In the genomic region with DNA sequence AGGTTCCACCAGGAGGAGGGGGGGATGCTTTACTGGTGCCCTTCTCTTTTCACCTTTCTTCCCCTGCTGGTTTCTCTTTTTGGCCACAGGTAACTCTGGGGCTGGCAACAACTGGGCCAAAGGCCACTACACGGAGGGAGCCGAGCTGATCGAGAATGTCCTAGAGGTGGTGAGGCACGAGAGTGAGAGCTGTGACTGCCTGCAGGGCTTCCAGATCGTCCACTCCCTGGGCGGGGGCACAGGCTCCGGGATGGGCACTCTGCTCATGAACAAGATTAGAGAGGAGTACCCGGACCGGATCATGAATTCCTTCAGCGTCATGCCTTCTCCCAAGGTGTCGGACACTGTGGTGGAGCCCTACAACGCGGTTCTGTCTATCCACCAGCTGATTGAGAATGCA, we compare ENCODE assay signal across 19 cellular contexts. TPM values are rescaled to one million over a fixed set of nuclear protein-coding genes. Genes with fewer than 3 reads are reported as not detected.
DNase-seq lines count a peak whose midpoint lies in the region; ATAC-seq and TF ChIP-seq lines count a peak whose summit lies in the region.
"Had no signal": no experiment of that assay in that cellular context is flagged by ENCODE, and none has a peak within 500 bp of the region (broad histone marks: within the 10 kb centered on the region; RNA-seq: fewer than 3 reads in every experiment).

No MANE protein-coding gene starts in this region.

- H3K4me1 ChIP-seq in right cardiac atrium (ENCODE audit: control insufficient read depth, insufficient read depth, low read length), result no peaks in the 10 kb centered on the region
- peaks cover 0 to 13% (median 0%) of the 10 kb centered on the region in 4 donors for H3K4me1 ChIP-seq in right lobe of liver

- H3K36me3 ChIP-seq in right lobe of liver, result peaks cover 0 to 38% (median 6%) of the 10 kb centered on the region in 4 donors

- ATAC-seq in right cardiac atrium, result peak; percentile 8 to 28
- no peak for ATAC-seq in Right ventricle myocardium inferior
- ATAC-seq in right lobe of liver, result peak in 3 of 4 donors; percentile 36 to 58 (median 39)
- no peak for ATAC-seq in GM19035 (IDR thresholded peaks at IDR 0.05; ENCODE audit: unreplicated experiment)
- ATAC-seq: A549, Panc1 had no signal

- WGBS in right cardiac atrium, result 93% methylated on average over 13 of the region's 13 CpGs
- WGBS in right lobe of liver (ENCODE audit: insufficient coverage, low coverage, low lambda C conversion rate, missing lambda C conversion rate), result no CpG with 5 or more reads among the region's 13 CpGs

- H3K27me3 Mint-ChIP-seq in MCF 10A (ENCODE audit: insufficient read depth, unreplicated experiment), result no peaks in the 10 kb centered on the region
- H3K27me3 Mint-ChIP-seq: CD4-positive, CD25-positive, alpha-beta regulatory T cell had no signal

- DNase-seq in right cardiac atrium, result no peak
- no peak for DNase-seq in Right ventricle myocardium inferior (ENCODE audit: missing footprints)
- no peak for DNase-seq in RWPE1 (ENCODE audit: low spot score)
- DNase-seq in right lobe of liver, result peak in 1 of 3 donors; percentile 42
- peak; percentile 33 for DNase-seq in ureter (ENCODE audit: low spot score)
- no peak for DNase-seq in MCF 10A (ENCODE audit: unreplicated experiment)
- DNase-seq: CD4-positive, CD25-positive, alpha-beta regulatory T cell; DMS79; KBM-7; NCI-H1694; NCI-H2081 treated with DMSO at 0.1 percent for 48 hours; NCI-H2171 treated with DMSO at 0.1 percent for 48 hours; NCI-H524 treated with DMSO at 0.1 percent for 48 hours; NCI-H82; Right ventricle myocardium superior had no signal

- H3K4me3 ChIP-seq in right cardiac atrium (ENCODE audit: low read length) (no peak overlapping the region), right lobe of liver (no peak overlapping the region)
- H3K4me3 ChIP-seq: A549 had no signal

- intact Hi-C loops in right cardiac atrium (cut with DNase I) (no loop called here), Right ventricle myocardium inferior (cut with DNase I) (no loop called here), right lobe of liver (cut with DNase I) (no loop called here), MCF 10A (cut with micrococcal nuclease) (no loop called here)

- H3K9me3 ChIP-seq in right cardiac atrium (ENCODE audit: control insufficient read depth, low read length) (no peaks in the 10 kb centered on the region), right lobe of liver (no peaks in the 10 kb centered on the region)
- H3K9me3 ChIP-seq: A549 had no signal

- CTCF ChIA-PET in RWPE1 (lab: Yijun Ruan, JAX), result interaction anchor here (0.5 to 0.6 kb wide), 2 partner anchors 164 to 1580 kb away, joined by 3 to 5 read pairs; no protein-coding TSS in a partner anchor
- CTCF ChIA-PET in MCF 10A (lab: Yijun Ruan, JAX), result interaction anchor here (0.6 to 1.1 kb wide), 4 partner anchors 9 to 452 kb away, joined by 3 to 4 read pairs (median 3); no protein-coding TSS in a partner anchor

- no peak overlapping the region for H3K27ac Mint-ChIP-seq in MCF 10A (ENCODE audit: low read depth, unreplicated experiment)

- no peak overlapping the region for H3K27ac ChIP-seq in right cardiac atrium (ENCODE audit: low read length)
- H3K27ac ChIP-seq in RWPE1, result peak overlapping the region; percentile 20
- H3K27ac ChIP-seq in right lobe of liver, result no peak overlapping the region
- H3K27ac ChIP-seq: A549 had no signal

- POLR2A ChIA-PET in RWPE1 (lab: Yijun Ruan, JAX; ENCODE audit: low non-redundant PET), result interaction anchor here (0.6 kb wide), 1 partner anchor 44 kb away, joined by 3 read pairs; no protein-coding TSS in a partner anchor
- POLR2A ChIA-PET in MCF 10A (lab: Yijun Ruan, JAX), result interaction anchor here (0.6 to 0.9 kb wide), 5 partner anchors 8 to 126 kb away, joined by 3 to 6 read pairs (median 3); a partner anchor contains a TSS

- TF ChIP-seq CTCF in RWPE1 (conservative IDR thresholded peaks at IDR 0.05; ENCODE audit: low read depth), result no peak
- no peak for TF ChIP-seq CTCF in right lobe of liver (IDR thresholded peaks at IDR 0.05)
- no peak for TF ChIP-seq CTCF in MCF 10A (IDR thresholded peaks at IDR 0.05; ENCODE audit: unreplicated experiment)

- peaks cover 63% of the 10 kb centered on the region for H3K36me3 Mint-ChIP-seq in MCF 10A (ENCODE audit: insufficient read depth, unreplicated experiment)

- TF ChIP-seq POLR2A in right lobe of liver (IDR thresholded peaks at IDR 0.05), result no peak

- H3K27me3 ChIP-seq in right cardiac atrium (ENCODE audit: control insufficient read depth, insufficient read depth), result no peaks in the 10 kb centered on the region
- H3K27me3 ChIP-seq in right lobe of liver, result no peaks in the 10 kb centered on the region

- H3K9me3 Mint-ChIP-seq in MCF 10A (ENCODE audit: unreplicated experiment), result no peaks in the 10 kb centered on the region
- H3K9me3 Mint-ChIP-seq: CD4-positive, CD25-positive, alpha-beta regulatory T cell had no signal

- no peak overlapping the region for H3K4me3 Mint-ChIP-seq in MCF 10A (ENCODE audit: unreplicated experiment)
- H3K4me3 Mint-ChIP-seq: CD4-positive, CD25-positive, alpha-beta regulatory T cell had no signal

- H3K4me1 Mint-ChIP-seq in MCF 10A (ENCODE audit: insufficient read depth, unreplicated experiment), result peaks cover 30% of the 10 kb centered on the region

- no TSS peak for BruUV-seq in MCF 10A (replicated peaks; lab: Mats Ljungman, UMichigan)

RNA-seq across cellular contexts. Expression of a gene that starts 4.4 kb away (rescaled TPM):
- total RNA-seq in right cardiac atrium (under 1 TPM in 3 of 4 donors, not detected in 1; 0.11 to 0.17 (median 0.12) TPM), Right ventricle myocardium inferior (0.27 TPM), right lobe of liver (1 to 10 TPM in 1 of 6 experiments, under 1 TPM in 4, not detected in 1; 0.06 to 1.5 (median 0.31) TPM), ureter (not detected), MCF 10A (2022) (not detected in 2 replicates)
- polyA plus RNA-seq in right cardiac atrium, result 0.09 TPM
- total RNA-seq: SK-MEL-5 had no signal

RNA-seq across cellular contexts. Expression of a gene that starts 8.5 kb away (rescaled TPM):
- total RNA-seq in right cardiac atrium (100 to 1,000 TPM; 109 to 131 (median 121) TPM), Right ventricle myocardium inferior (132 TPM), right lobe of liver (10 to 100 TPM; 15.8 to 34.6 (median 30.5) TPM), ureter (77.7 TPM), MCF 10A (2022) (65.2 and 69.7 TPM in 2 replicates)
- polyA plus RNA-seq in right cardiac atrium, result 131 TPM

RNA-seq across cellular contexts. Expression of a gene that starts 16.6 kb away (rescaled TPM):
- 100 to 1,000 TPM; 136 to 166 (median 142) TPM for total RNA-seq in right cardiac atrium
- polyA plus RNA-seq in right cardiac atrium, result 149 TPM
- 138 TPM for total RNA-seq in Right ventricle myocardium inferior
- total RNA-seq in right lobe of liver, result 100 to 1,000 TPM; 198 to 296 (median 222) TPM
- 116 TPM for total RNA-seq in ureter
- total RNA-seq in MCF 10A (2022), result 96.6 and 103 TPM in 2 replicates

RNA-seq across cellular contexts. Expression of a gene that starts 19.0 kb away (rescaled TPM):
- total RNA-seq in right cardiac atrium, result 10 to 100 TPM; 32.1 to 49.0 (median 41.3) TPM
- 18.3 TPM for polyA plus RNA-seq in right cardiac atrium
- total RNA-seq in Right ventricle myocardium inferior, result 45.7 TPM
- total RNA-seq in right lobe of liver, result 10 to 100 TPM; 16.3 to 37.5 (median 23.3) TPM
- total RNA-seq in ureter, result 62.1 TPM
- total RNA-seq in MCF 10A (2022), result 180 and 197 TPM in 2 replicates

RNA-seq across cellular contexts. Expression of a gene that starts 42.6 kb away (rescaled TPM):
- total RNA-seq in right cardiac atrium, result 10 to 100 TPM; 26.4 to 33.0 (median 28.9) TPM
- 19.2 TPM for polyA plus RNA-seq in right cardiac atrium
- total RNA-seq in Right ventricle myocardium inferior, result 30.6 TPM
- total RNA-seq in right lobe of liver, result 10 to 100 TPM; 31.1 to 41.4 (median 36.5) TPM
- total RNA-seq in ureter, result 70.6 TPM
- total RNA-seq in MCF 10A (2022), result 59.6 and 79.8 TPM in 2 replicates

Comparison
In these comparisons a context has a peak if more than half of its experiments do, and no peak if none do; other contexts are left out.
1. ATAC-seq: peak in right cardiac atrium (2 of 2) and right lobe of liver (3 of 4); none in Right ventricle myocardium inferior (single experiment) and GM19035 (single experiment).